Comparison of ENCODE assay signal across 9 cellular contexts in genomic region chr13:19618925-19619324, GRCh38. TPM values are rescaled to one million over a fixed set of nuclear protein-coding genes. Genes with fewer than 3 reads are reported as not detected.
DNase-seq lines count a peak whose midpoint lies in the region; ATAC-seq and TF ChIP-seq lines count a peak whose summit lies in the region.
"Had no signal": no experiment of that assay in that cellular context is flagged by ENCODE, and none has a peak within 500 bp of the region (broad histone marks: within the 10 kb centered on the region; RNA-seq: fewer than 3 reads in every experiment).

No MANE protein-coding gene starts in this region.

- no peaks in the 10 kb centered on the region for H3K4me1 ChIP-seq in DND-41 (ENCODE audit: insufficient read depth, low read length)
- no peaks in the 10 kb centered on the region for H3K4me1 ChIP-seq in gastroesophageal sphincter

- no peaks in the 10 kb centered on the region for H3K79me2 ChIP-seq in DND-41 (ENCODE audit: insufficient read depth, low read length)

- ATAC-seq in DND-41 (ENCODE audit: insufficient read depth, low read depth) = peak; percentile 62; the same call in 2 of the 3 replicates
- ATAC-seq in SK-N-SH treated with all-trans-retinoic acid at 6 μM for 48 hours = peak; percentile 72; the same call in 2 of the 3 replicates
- no peak for ATAC-seq in gastroesophageal sphincter

- H3K4me3 Mint-ChIP-seq in mesothelial cell of epicardium = no peak overlapping the region

- no peaks in the 10 kb centered on the region for H3K4me1 Mint-ChIP-seq in mesothelial cell of epicardium

- TF ChIP-seq POLR2A in gastroesophageal sphincter (IDR thresholded peaks at IDR 0.05) = no peak

- H3K4me3 ChIP-seq in DND-41 (ENCODE audit: low read depth in 1 of 2, low read length in 2 of 2) = no peak overlapping the region
- no peak overlapping the region for H3K4me3 ChIP-seq in gastroesophageal sphincter
- H3K4me3 ChIP-seq: thoracic aorta had no signal

- H3K27ac ChIP-seq in DND-41 (ENCODE audit: low read length) = no peak overlapping the region
- H3K27ac ChIP-seq in gastroesophageal sphincter = no peak overlapping the region
- H3K27ac ChIP-seq: thoracic aorta had no signal

- peaks cover 48% of the 10 kb centered on the region for H3K9me3 Mint-ChIP-seq in mesothelial cell of epicardium

- peak; percentile 59 for TF ChIP-seq CTCF in DND-41 (IDR thresholded peaks at IDR 0.05; ENCODE audit: borderline replicate concordance, extremely low read depth, low read length, poor library complexity, severe bottlenecking)
- TF ChIP-seq CTCF in gastroesophageal sphincter (IDR thresholded peaks at IDR 0.05) = peak in 1 of 4 experiments; percentile 15
- no peak for TF ChIP-seq CTCF in mesothelial cell of epicardium (IDR thresholded peaks at IDR 0.05; ENCODE audit: unreplicated experiment)

- no peak overlapping the region for H3K4me2 ChIP-seq in DND-41 (ENCODE audit: insufficient read depth, low read length)

- H2AFZ ChIP-seq in DND-41 (ENCODE audit: low read depth, low read length) = no peak overlapping the region

- peaks cover 15% of the 10 kb centered on the region for H3K36me3 Mint-ChIP-seq in mesothelial cell of epicardium

- no peaks in the 10 kb centered on the region for H4K20me1 ChIP-seq in DND-41 (ENCODE audit: insufficient read depth, low read length)

- peaks cover 3% of the 10 kb centered on the region for H3K9me3 ChIP-seq in DND-41 (ENCODE audit: insufficient read depth, low read length, severe bottlenecking)
- H3K9me3 ChIP-seq in gastroesophageal sphincter = peaks cover 0 to 19% (median 0%) of the 10 kb centered on the region in 3 donors

- H3K27me3 Mint-ChIP-seq in mesothelial cell of epicardium (ENCODE audit: low read depth) = no peaks in the 10 kb centered on the region

- H3K9ac ChIP-seq in DND-41 (ENCODE audit: low read depth, low read length) = no peak overlapping the region

- no peak overlapping the region for H3K27ac Mint-ChIP-seq in mesothelial cell of epicardium

- peak; percentile 24 for DNase-seq in DND-41
- DNase-seq in HCEC 1CT = peak; percentile 37
- DNase-seq in islet precursor cell = peak; percentile 62
- DNase-seq in stimulated activated CD4-positive, alpha-beta T cell treated with anti-CD3 and anti-CD28 coated beads, Interleukin-4, amount 100 ng/mL, for 1 hour = no peak
- no peak for DNase-seq in NCI-H510A treated with DMSO at 0.1 percent for 48 hours (lab: John Stamatoyannopoulos, UW)
- DNase-seq in mesothelial cell of epicardium (ENCODE audit: low spot score in 2 of 2, unreplicated experiment in 2 of 2) = no peak

- H3K27me3 ChIP-seq in DND-41 (ENCODE audit: insufficient read depth, low read length, poor library complexity) (no peaks in the 10 kb centered on the region), gastroesophageal sphincter (no peaks in the 10 kb centered on the region)

- H3K36me3 ChIP-seq in DND-41 (ENCODE audit: insufficient read depth, low read length) = no peaks in the 10 kb centered on the region
- no peaks in the 10 kb centered on the region for H3K36me3 ChIP-seq in gastroesophageal sphincter
- H3K36me3 ChIP-seq: thoracic aorta had no signal

- no peak for TF ChIP-seq EP300 in gastroesophageal sphincter (IDR thresholded peaks at IDR 0.05)

- 69 to 75% methylated on average over 2 to 5 of the region's 5 CpGs for WGBS in gastroesophageal sphincter (ENCODE audit: low coverage in 1 of 2), 2 donors

TF ChIP-seq in SK-N-SH treated with all-trans-retinoic acid at 6 μM for 48 hours, 23 proteins besides CTCF, POLR2A, EP300 and RAD21:
- TF ChIP-seq TCF4 (CRISPR knock-in tag; IDR thresholded peaks at IDR 0.05; ENCODE audit: borderline replicate concordance) = no peak
- TF ChIP-seq ZNF70 (CRISPR knock-in tag; IDR thresholded peaks at IDR 0.05) = no peak
- TF ChIP-seq ZNF565 (CRISPR knock-in tag; conservative IDR thresholded peaks at IDR 0.05; ENCODE audit: low read depth) = no peak
- TF ChIP-seq GLIS3 (CRISPR knock-in tag; IDR thresholded peaks at IDR 0.05) = no peak
- TF ChIP-seq CSDC2 (CRISPR knock-in tag; IDR thresholded peaks at IDR 0.05) = no peak
- TF ChIP-seq TSHZ2 (CRISPR knock-in tag; IDR thresholded peaks at IDR 0.05) = no peak
- no peak for TF ChIP-seq ZFP30 (CRISPR knock-in tag; IDR thresholded peaks at IDR 0.05)
- TF ChIP-seq ESRRG (CRISPR knock-in tag; IDR thresholded peaks at IDR 0.05) = no peak
- TF ChIP-seq CSRNP3 (CRISPR knock-in tag; IDR thresholded peaks at IDR 0.05) = no peak
- no peak for TF ChIP-seq SNAI2 (CRISPR knock-in tag; IDR thresholded peaks at IDR 0.05)
- no peak for TF ChIP-seq ARNTL (CRISPR knock-in tag; IDR thresholded peaks at IDR 0.05; ENCODE audit: borderline replicate concordance, low read depth)
- TF ChIP-seq ZNF8 (CRISPR knock-in tag; IDR thresholded peaks at IDR 0.05) = no peak
- TF ChIP-seq ISL1 (CRISPR knock-in tag; IDR thresholded peaks at IDR 0.05) = no peak
- TF ChIP-seq OSR1 (CRISPR knock-in tag; IDR thresholded peaks at IDR 0.05) = no peak
- no peak for TF ChIP-seq CREB5 (CRISPR knock-in tag; IDR thresholded peaks at IDR 0.05; ENCODE audit: low read depth)
- no peak for TF ChIP-seq BACH2 (CRISPR knock-in tag; IDR thresholded peaks at IDR 0.05; ENCODE audit: borderline replicate concordance)
- no peak for TF ChIP-seq RARB (CRISPR knock-in tag; IDR thresholded peaks at IDR 0.05)

RNA-seq across cellular contexts. Expression of gene MPHOSPH8, which starts 14.5 kb away (rescaled TPM):
- total RNA-seq in gastroesophageal sphincter (10 to 100 TPM; 36.1 to 49.8 (median 42.3) TPM), mesothelial cell of epicardium (30.4 to 33.1 TPM (median 32.6 TPM) in 3 replicates)

RNA-seq across cellular contexts. Expression of gene TPTE2, which starts 57.6 kb away (rescaled TPM):
- not detected for total RNA-seq in gastroesophageal sphincter
- 0.18 to 0.60 TPM (median 0.47 TPM) in 3 replicates for total RNA-seq in mesothelial cell of epicardium
- total RNA-seq: thoracic aorta had no signal

Comparison
In these comparisons a context has a peak if more than half of its experiments do, and no peak if none do; other contexts are left out.
1. DNase-seq: peak in DND-41 (single experiment), HCEC 1CT (single experiment) and islet precursor cell (single experiment); none in stimulated activated CD4-positive, alpha-beta T cell treated with anti-CD3 and anti-CD28 coated beads, Interleukin-4, amount 100 ng/mL, for 1 hour (single experiment), NCI-H510A treated with DMSO at 0.1 percent for 48 hours (single experiment) and mesothelial cell of epicardium (0 of 2).